18 cellular contexts compared by ENCODE assay signal in genomic region chr1:183958958-183959357, GRCh38.
"Had no signal": no experiment of that assay in that cellular context is flagged by ENCODE, and none has a peak within 500 bp of the region (broad histone marks: within the 10 kb centered on the region; RNA-seq: fewer than 3 reads in every experiment).

No MANE protein-coding gene starts in this region.

- H3K9me3 ChIP-seq: ascending aorta, thoracic aorta had no signal

- H3K4me1 ChIP-seq: ascending aorta had no signal

- DNase-seq: activated CD4-positive, CD25-positive, alpha-beta regulatory T cell treated with anti-CD3 and anti-CD28 coated beads, Interleukin-2, amount 50 U/mL, for 72 hours; activated naive CD4-positive, alpha-beta T cell; activated naive CD8-positive, alpha-beta T cell treated with anti-CD3 and anti-CD28 coated beads, Interleukin-2, amount 10 ng/mL, durations not matched to agents 7 days and 5 days; foreskin keratinocyte; head of caudate nucleus; left colon; midbrain; stimulated activated CD4-positive, alpha-beta T cell treated with anti-CD3 and anti-CD28 coated beads, Interleukin-4, amount 100 ng/mL, for 4 hours; stimulated activated CD8-positive, alpha-beta memory T cell treated with anti-CD3 and anti-CD28 coated beads, Interleukin-4, amount 100 ng/mL, for 48 hours; stimulated activated naive CD4-positive, alpha-beta T cell treated with Interleukin-2 at 50 U/mL for 16 hours; T-helper 1 cell had no signal

- H3K4me3 ChIP-seq: ascending aorta, SK-N-MC, smooth muscle cell, thoracic aorta had no signal

- H3K27ac ChIP-seq: ascending aorta, foreskin keratinocyte, SK-N-MC, thoracic aorta had no signal

- FAIRE-seq: bronchial epithelial cell, endometrium had no signal

- H3K36me3 ChIP-seq: ascending aorta, thoracic aorta had no signal

- H3K27me3 ChIP-seq: ascending aorta had no signal

- ATAC-seq: esophagus mucosa, foreskin keratinocyte, left colon had no signal
